ENCODE assay signal across 4 cellular contexts in genomic region chr1:15306352-15306751, GRCh38. TPM values are rescaled to one million over a fixed set of nuclear protein-coding genes. Genes with fewer than 3 reads are reported as not detected.
"Had no signal": no experiment of that assay in that cellular context is flagged by ENCODE, and none has a peak within 500 bp of the region (broad histone marks: within the 10 kb centered on the region; RNA-seq: fewer than 3 reads in every experiment).

No MANE protein-coding gene starts in this region.

RNA-seq across cellular contexts. Expression of gene FHAD1, which starts 59.3 kb away (rescaled TPM):
- total RNA-seq: naive thymus-derived CD8-positive, alpha-beta T cell; osteocyte; right atrium auricular region; smooth muscle cell had no signal
